Comparison of ENCODE assay signal across 13 cellular contexts in the genomic region with DNA sequence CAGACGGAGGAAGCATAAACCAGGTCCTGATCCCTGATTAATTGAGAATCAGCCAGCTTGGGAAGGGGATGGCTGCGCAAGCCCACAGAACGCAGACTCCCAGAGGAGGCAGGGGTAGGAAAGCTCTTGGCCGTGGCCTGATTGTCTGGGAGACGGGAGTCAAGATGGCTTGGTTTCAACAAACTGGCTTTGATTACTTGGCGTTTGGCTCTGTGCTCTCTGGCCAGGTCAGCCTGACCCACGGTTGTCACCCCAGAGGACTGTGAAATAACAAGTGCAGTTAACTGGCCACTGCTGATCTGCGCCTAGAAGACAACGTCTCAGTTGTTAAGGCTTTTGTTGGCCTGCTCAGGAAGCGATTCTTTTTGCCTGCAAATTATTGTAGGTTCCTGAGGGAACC.
DNase-seq lines count a peak whose midpoint lies in the region; ATAC-seq, FAIRE-seq and TF ChIP-seq lines count a peak whose summit lies in the region.
"Had no signal": no experiment of that assay in that cellular context is flagged by ENCODE, and none has a peak within 500 bp of the region (broad histone marks: within the 10 kb centered on the region; RNA-seq: fewer than 3 reads in every experiment).

No MANE protein-coding gene starts in this region.

- no peak for FAIRE-seq in H1 (lab: Jason Lieb, UNC)

- no peak overlapping the region for H2BK12ac ChIP-seq in H1 (ENCODE audit: low read depth, low read length)

- H4K20me1 ChIP-seq in GM23338 (replicated peaks; ENCODE audit: insufficient read depth) (no peaks in the 10 kb centered on the region), H1 (replicated peaks in 1 of 2; ENCODE audit: control insufficient read depth in 1 of 2, insufficient read depth in 2 of 2, low read length in 2 of 2) (no peaks in the 10 kb centered on the region)

- H3F3A ChIP-seq in GM23338 (replicated peaks; ENCODE audit: low read depth), result no peaks in the 10 kb centered on the region

- POLR2A ChIA-PET in H1 (lab: Charles Lee; ENCODE audit: partially characterized antibody), result no interaction called here

- no peak overlapping the region for H3K9ac ChIP-seq in H1 (replicated peaks in 1 of 4; ENCODE audit: extremely low read depth in 1 of 4, low read depth in 3 of 4, low read length in 3 of 4)

- no peak overlapping the region for H2BK20ac ChIP-seq in H1 (ENCODE audit: low read length)

- H3K4me1 Mint-ChIP-seq in GM23338, result no peaks in the 10 kb centered on the region

- H3K27me3 ChIP-seq in GM23338 (ENCODE audit: insufficient read depth) (no peaks in the 10 kb centered on the region), H1 (replicated peaks in 1 of 4; ENCODE audit: control insufficient read depth in 3 of 4, extremely low read depth in 1 of 4, insufficient read depth in 3 of 4, low read length in 3 of 4) (no peaks in the 10 kb centered on the region; a peak in 1 of 7 replicates), stomach (no peaks in the 10 kb centered on the region)

- H3K23ac ChIP-seq in H1 (ENCODE audit: insufficient read length), result no peak overlapping the region

- H3K27ac Mint-ChIP-seq in GM23338, result no peak overlapping the region
- H3K27ac Mint-ChIP-seq: activated naive CD8-positive, alpha-beta T cell treated with anti-CD3 and anti-CD28 coated beads for 36 hours had no signal

- no peak overlapping the region for H3K4ac ChIP-seq in H1 (replicated peaks; ENCODE audit: insufficient read length, low read depth, low read length)

- no peak overlapping the region for H3K4me3 Mint-ChIP-seq in GM23338
- H3K4me3 Mint-ChIP-seq: activated naive CD8-positive, alpha-beta T cell treated with anti-CD3 and anti-CD28 coated beads for 36 hours had no signal

- no peaks in the 10 kb centered on the region for H3K79me1 ChIP-seq in H1 (ENCODE audit: low read depth, low read length)

- peaks cover 1% of the 10 kb centered on the region for H3K27me3 Mint-ChIP-seq in GM23338 (ENCODE audit: insufficient read depth, low read depth, poor library complexity)

- no peaks in the 10 kb centered on the region for H3K79me2 ChIP-seq in GM23338 (replicated peaks; ENCODE audit: insufficient read depth)
- H3K79me2 ChIP-seq in H1 (ENCODE audit: control insufficient read depth in 1 of 2, insufficient read depth in 2 of 2, low read length in 2 of 2), result no peaks in the 10 kb centered on the region

- H4K8ac ChIP-seq in H1 (ENCODE audit: extremely low read depth, insufficient read depth, low read length), result no peak overlapping the region

- H3K4me1 ChIP-seq in GM23338 (ENCODE audit: insufficient read depth), result no peaks in the 10 kb centered on the region
- H3K4me1 ChIP-seq in H1 (replicated peaks in 1 of 4; ENCODE audit: control insufficient read depth in 3 of 4, insufficient read depth in 4 of 4, low read length in 3 of 4), result no peaks in the 10 kb centered on the region
- peaks cover 3 to 40% (median 21%) of the 10 kb centered on the region in 4 donors for H3K4me1 ChIP-seq in stomach

- H2AFZ ChIP-seq in GM23338, result peak overlapping the region; percentile 83
- H2AFZ ChIP-seq in H1 (ENCODE audit: low read length), result peak overlapping the region; percentile 78

- H3K4me2 ChIP-seq in GM23338 (no peak overlapping the region), H1 (ENCODE audit: insufficient read depth in 1 of 2, low read depth in 2 of 2, low read length in 2 of 2) (no peak overlapping the region)

- no peak overlapping the region for H3K18ac ChIP-seq in H1 (ENCODE audit: extremely low read depth, low read length)

- H3K27ac ChIP-seq in GM23338 (ENCODE audit: low read depth) (no peak overlapping the region), H1 (ENCODE audit: low read depth, low read length) (no peak overlapping the region), stomach (peak overlapping the region in 4 of 5 donors; percentile 38 to 82 (median 66))
- H3K27ac ChIP-seq: VCaP had no signal

- no peak for TF ChIP-seq RAD21 in H1 (IDR thresholded peaks at IDR 0.05 in 1 of 2, conservative IDR thresholded peaks at IDR 0.05 in 1 of 2; ENCODE audit: low read depth in 2 of 2, low read length in 2 of 2)

- H3K23me2 ChIP-seq in H1 (ENCODE audit: low read depth, low read length), result no peaks in the 10 kb centered on the region

- no peak overlapping the region for H2AK5ac ChIP-seq in H1 (ENCODE audit: low read depth, low read length)

- H3K56ac ChIP-seq in H1 (replicated peaks; ENCODE audit: insufficient read length, low read depth, low read length), result no peak overlapping the region

- H2BK15ac ChIP-seq in H1 (ENCODE audit: low read length), result no peak overlapping the region

- CTCF ChIA-PET in H1 (lab: Charles Lee; ENCODE audit: partially characterized antibody), result interaction anchor here (0.6 to 1.4 kb wide), 5 partner anchors 9 to 57 kb away, joined by 3 to 4 read pairs (median 3); no protein-coding TSS in a partner anchor

- no peaks in the 10 kb centered on the region for H3K9me3 ChIP-seq in H1 (ENCODE audit: insufficient read depth in 2 of 2, low read depth in 1 of 2, low read length in 1 of 2)
- no peaks in the 10 kb centered on the region for H3K9me3 ChIP-seq in stomach

- no peaks in the 10 kb centered on the region for H3K9me3 Mint-ChIP-seq in GM23338
- H3K9me3 Mint-ChIP-seq: activated naive CD8-positive, alpha-beta T cell treated with anti-CD3 and anti-CD28 coated beads for 36 hours had no signal

- TF ChIP-seq POLR2A in H1 (IDR thresholded peaks at IDR 0.05; ENCODE audit: control extremely low read depth in 1 of 2, low read depth in 2 of 2, low read length in 2 of 2) (no peak), stomach (IDR thresholded peaks at IDR 0.05) (no peak)

- H3K14ac ChIP-seq in H1 (ENCODE audit: insufficient read length), result no peak overlapping the region

- no peaks in the 10 kb centered on the region for H3K36me3 Mint-ChIP-seq in GM23338 (ENCODE audit: low read depth)
- H3K36me3 Mint-ChIP-seq: activated naive CD8-positive, alpha-beta T cell treated with anti-CD3 and anti-CD28 coated beads for 36 hours had no signal

- intact Hi-C loops in stomach (cut with DNase I; ENCODE audit: low total_unique reads), result no loop called here

- H3K9me2 ChIP-seq in GM23338 (ENCODE audit: insufficient read depth), result no peaks in the 10 kb centered on the region

- H4K5ac ChIP-seq in H1 (ENCODE audit: insufficient read length, low read depth, low read length), result no peak overlapping the region

- H2BK120ac ChIP-seq in H1 (replicated peaks; ENCODE audit: low read depth, low read length), result no peak overlapping the region

- no peak for ATAC-seq in GM23338
- no peak for ATAC-seq in HG03571 (IDR thresholded peaks at IDR 0.05; ENCODE audit: unreplicated experiment)
- no peak for ATAC-seq in GM21515 (IDR thresholded peaks at IDR 0.05; ENCODE audit: unreplicated experiment)
- ATAC-seq: left colon, SK-N-SH treated with all-trans-retinoic acid at 6 μM for 48 hours had no signal

- TF ChIP-seq CTCF in GM23338 (conservative IDR thresholded peaks at IDR 0.05; ENCODE audit: low read depth in 2 of 2) (no peak), H1 (IDR thresholded peaks at IDR 0.05; ENCODE audit: control extremely low read depth in 1 of 3, insufficient read depth in 1 of 3, low read depth in 1 of 3, low read length in 3 of 3) (no peak), stomach (IDR thresholded peaks at IDR 0.05) (no peak)

- H3K4me3 ChIP-seq in GM23338 (no peak overlapping the region), H1 (ENCODE audit: extremely low read depth in 1 of 4, insufficient read depth in 2 of 4, low read depth in 3 of 4, low read length in 4 of 4) (no peak overlapping the region), stomach (no peak overlapping the region)

- H3K36me3 ChIP-seq in GM23338 (ENCODE audit: insufficient read depth) (no peaks in the 10 kb centered on the region), H1 (ENCODE audit: control insufficient read depth in 2 of 4, insufficient read depth in 4 of 4, low read length in 3 of 4) (no peaks in the 10 kb centered on the region), stomach (no peaks in the 10 kb centered on the region)

- H2BK5ac ChIP-seq in H1 (ENCODE audit: low read depth, low read length), result no peak overlapping the region

- DNase-seq in GM23338 (ENCODE audit: low spot score) (no peak), H1 (ENCODE audit: low read depth in 1 of 2, low spot score in 2 of 2) (no peak), medulla oblongata (ENCODE audit: extremely low spot score) (peak; percentile 78), stomach (no peak), AG08395 (ENCODE audit: low spot score) (no peak), NCI-H2081 (lab: John Stamatoyannopoulos, UW) (no peak)
- DNase-seq: activated naive CD8-positive, alpha-beta T cell treated with anti-CD3 and anti-CD28 coated beads for 36 hours; left colon; NCI-H2171 treated with DMSO at 0.1 percent for 48 hours had no signal

- TF ChIP-seq EP300 in H1 (IDR thresholded peaks at IDR 0.05; ENCODE audit: borderline replicate concordance in 1 of 2, low read depth in 2 of 2, low read length in 2 of 2), result no peak
- no peak for TF ChIP-seq EP300 in stomach (IDR thresholded peaks at IDR 0.05)

- 88% methylated on average over 9 of the region's 10 CpGs; no CpG with 5 or more reads in 1 of the 2 experiments for WGBS in H1 (ENCODE audit: extremely low coverage in 1 of 2, insufficient coverage in 1 of 2, insufficient read length in 1 of 2, insufficient replicate concordance in 2 of 2, low coverage in 1 of 2, low lambda C conversion rate in 2 of 2, missing lambda C conversion rate in 1 of 2), 2 experiments
- 53 to 73% (median 64%) methylated on average over 9 to 10 of the region's 10 CpGs for WGBS in stomach, 5 donors

- no peak overlapping the region for H4K91ac ChIP-seq in H1 (replicated peaks; ENCODE audit: insufficient read length, low read length)

TF ChIP-seq in GM23338, 12 proteins besides CTCF, POLR2A, EP300 and RAD21 (continues in another document):
- TF ChIP-seq ZNF331 (CRISPR knock-in tag; IDR thresholded peaks at IDR 0.05; ENCODE audit: low read depth) (no peak), POLR2AphosphoS5 (IDR thresholded peaks at IDR 0.05; ENCODE audit: low read depth) (no peak), JUNB (IDR thresholded peaks at IDR 0.05; ENCODE audit: unreplicated experiment) (no peak)

TF ChIP-seq in H1, 55 proteins besides CTCF, POLR2A, EP300 and RAD21 (continues in another document):
- TF ChIP-seq YY1 (IDR thresholded peaks at IDR 0.05; ENCODE audit: low read depth, low read length) (no peak), SRF (IDR thresholded peaks at IDR 0.05; ENCODE audit: low read depth, low read length) (no peak), NANOG (IDR thresholded peaks at IDR 0.05; ENCODE audit: insufficient read depth, low read depth, low read length, poor library complexity, severe bottlenecking) (no peak), USF2 (IDR thresholded peaks at IDR 0.05; ENCODE audit: low read length) (no peak), BRCA1 (IDR thresholded peaks at IDR 0.05; ENCODE audit: low read depth, low read length) (no peak), JUND (IDR thresholded peaks at IDR 0.05; ENCODE audit: low read length) (no peak), KDM5A (IDR thresholded peaks at IDR 0.05; ENCODE audit: low read length) (no peak)

Comparison
In these comparisons a context has a peak if more than half of its experiments do, and no peak if none do; other contexts are left out.
1. H3K27ac ChIP-seq: peak in stomach (4 of 5); none in GM23338 (single experiment) and H1 (single experiment).